24 cellular contexts compared by ENCODE assay signal in genomic region chr10:132650611-132651250, GRCh38.
DNase-seq lines count a peak whose midpoint lies in the region; ATAC-seq and TF ChIP-seq lines count a peak whose summit lies in the region.
"Had no signal": no experiment of that assay in that cellular context is flagged by ENCODE, and none has a peak within 500 bp of the region (broad histone marks: within the 10 kb centered on the region; RNA-seq: fewer than 3 reads in every experiment).

No MANE protein-coding gene starts in this region.

- H4K8ac ChIP-seq in neuronal stem cell (ENCODE audit: low read depth, low read length) = no peak overlapping the region

- no peak overlapping the region for H2BK120ac ChIP-seq in neuronal stem cell (ENCODE audit: low read depth, low read length)

- no peak overlapping the region for H3K4me3 Mint-ChIP-seq in activated naive CD8-positive, alpha-beta T cell treated with anti-CD3 and anti-CD28 coated beads, Interleukin-2, amount 50 U/mL, for 24 hours
- H3K4me3 Mint-ChIP-seq in activated naive CD8-positive, alpha-beta T cell treated with anti-CD3 and anti-CD28 coated beads for 36 hours = no peak overlapping the region
- H3K4me3 Mint-ChIP-seq: B cell; CD8-positive, alpha-beta T cell; HFFc6 had no signal

- H3K36me3 ChIP-seq in neuronal stem cell (replicated peaks in 1 of 2; ENCODE audit: control insufficient read depth in 2 of 2, insufficient read depth in 2 of 2, low read length in 2 of 2) = no peaks in the 10 kb centered on the region
- H3K36me3 ChIP-seq: HAP-1 had no signal

- TF ChIP-seq CTCF in dorsolateral prefrontal cortex (IDR thresholded peaks at IDR 0.05 in 54 of 56, conservative IDR thresholded peaks at IDR 0.05 in 2 of 56; ENCODE audit: low read depth in 1 of 56, partially characterized antibody in 56 of 56) (no peak), foreskin fibroblast (IDR thresholded peaks at IDR 0.05; ENCODE audit: low read depth, low read length) (no peak)

- H3K27ac ChIP-seq in dorsolateral prefrontal cortex (peak overlapping the region in 58 of 59 donors; percentile 61 to 100 (median 96)), neuronal stem cell (replicated peaks; ENCODE audit: low read length) (no peak overlapping the region), substantia nigra (ENCODE audit: low read depth, low read length, poor library complexity, severe bottlenecking) (peak overlapping the region; percentile 93)
- H3K27ac ChIP-seq: 22Rv1, C4-2B, GM23248, HL-60, RWPE1 had no signal

- no peaks in the 10 kb centered on the region for H3K9me3 ChIP-seq in neuronal stem cell (replicated peaks in 1 of 2; ENCODE audit: control insufficient read depth in 2 of 2, insufficient read depth in 1 of 2, low read depth in 1 of 2, low read length in 2 of 2)
- H3K9me3 ChIP-seq: Caco-2, HAP-1 had no signal

- H4K91ac ChIP-seq in neuronal stem cell (ENCODE audit: low read depth, low read length, poor library complexity) = no peak overlapping the region

- H3K27me3 Mint-ChIP-seq in activated naive CD8-positive, alpha-beta T cell treated with anti-CD3 and anti-CD28 coated beads, Interleukin-2, amount 50 U/mL, for 24 hours = no peaks in the 10 kb centered on the region
- H3K27me3 Mint-ChIP-seq in activated naive CD8-positive, alpha-beta T cell treated with anti-CD3 and anti-CD28 coated beads for 36 hours = no peaks in the 10 kb centered on the region
- H3K27me3 Mint-ChIP-seq: B cell had no signal

- peaks cover 2% of the 10 kb centered on the region for H3K36me3 Mint-ChIP-seq in activated naive CD8-positive, alpha-beta T cell treated with anti-CD3 and anti-CD28 coated beads, Interleukin-2, amount 50 U/mL, for 24 hours (ENCODE audit: low read depth)
- no peaks in the 10 kb centered on the region for H3K36me3 Mint-ChIP-seq in activated naive CD8-positive, alpha-beta T cell treated with anti-CD3 and anti-CD28 coated beads for 36 hours

- no peak overlapping the region for H3K4me2 ChIP-seq in neuronal stem cell (ENCODE audit: insufficient read depth, low read length, poor library complexity, severe bottlenecking)

- H3K4ac ChIP-seq in neuronal stem cell (ENCODE audit: low read length) = no peak overlapping the region

- no peaks in the 10 kb centered on the region for H3K27me3 ChIP-seq in dorsolateral prefrontal cortex
- H3K27me3 ChIP-seq in neuronal stem cell (ENCODE audit: control insufficient read depth in 3 of 3, insufficient read depth in 3 of 3, low read depth in 1 of 3, low read length in 3 of 3) = no peaks in the 10 kb centered on the region

- no CpG with 5 or more reads among the region's 20 CpGs for WGBS in neuronal stem cell (ENCODE audit: extremely low coverage in 2 of 2, insufficient read length in 2 of 2, insufficient replicate concordance in 1 of 2), 2 donors

- no peak overlapping the region for H2BK15ac ChIP-seq in neuronal stem cell (ENCODE audit: low read length)

- no peaks in the 10 kb centered on the region for H3K4me1 Mint-ChIP-seq in activated naive CD8-positive, alpha-beta T cell treated with anti-CD3 and anti-CD28 coated beads, Interleukin-2, amount 50 U/mL, for 24 hours
- peaks cover 2% of the 10 kb centered on the region for H3K4me1 Mint-ChIP-seq in activated naive CD8-positive, alpha-beta T cell treated with anti-CD3 and anti-CD28 coated beads for 36 hours

- peak; percentile 20 for ATAC-seq in activated naive CD8-positive, alpha-beta T cell treated with anti-CD3 and anti-CD28 coated beads, Interleukin-2, amount 50 U/mL, for 24 hours
- ATAC-seq: CD8-positive, alpha-beta T cell had no signal

- intact Hi-C loops in dorsolateral prefrontal cortex (cut with DNase I) = loop anchor here in 1 of 2 donors (2.0 kb wide), 1 partner anchor 132 kb away; no protein-coding TSS in a partner anchor

- H3K27ac Mint-ChIP-seq in activated naive CD8-positive, alpha-beta T cell treated with anti-CD3 and anti-CD28 coated beads, Interleukin-2, amount 50 U/mL, for 24 hours = no peak overlapping the region
- H3K27ac Mint-ChIP-seq in activated naive CD8-positive, alpha-beta T cell treated with anti-CD3 and anti-CD28 coated beads for 36 hours = no peak overlapping the region
- H3K27ac Mint-ChIP-seq: B cell; CD8-positive, alpha-beta T cell; HFFc6 had no signal

- no peak overlapping the region for H3K18ac ChIP-seq in neuronal stem cell (ENCODE audit: low read length)

- H3K23ac ChIP-seq in neuronal stem cell (ENCODE audit: low read depth, low read length, poor library complexity) = peak overlapping the region; percentile 25

- H3K4me1 ChIP-seq in neuronal stem cell (ENCODE audit: control insufficient read depth in 2 of 2, insufficient read depth in 1 of 2, low read depth in 1 of 2, low read length in 2 of 2) = peaks cover 5 to 10% of the 10 kb centered on the region in 2 donors
- H3K4me1 ChIP-seq: Caco-2 had no signal

- H2AK5ac ChIP-seq in neuronal stem cell (ENCODE audit: low read depth, low read length) = no peak overlapping the region

- H3K4me3 ChIP-seq in dorsolateral prefrontal cortex (no peak overlapping the region), neuronal stem cell (ENCODE audit: low read length in 2 of 2) (no peak overlapping the region), foreskin fibroblast (ENCODE audit: low read depth in 1 of 2, low read length in 2 of 2) (no peak overlapping the region)
- H3K4me3 ChIP-seq: GM23248, HAP-1 had no signal

- no peak overlapping the region for H3K9ac ChIP-seq in neuronal stem cell (ENCODE audit: low read depth, low read length, poor library complexity)
- H3K9ac ChIP-seq: GM23248 had no signal

- no peak overlapping the region for H2AFZ ChIP-seq in neuronal stem cell (ENCODE audit: low read length)
- H2AFZ ChIP-seq: GM23248 had no signal

- peak overlapping the region; percentile 51 for H3K14ac ChIP-seq in neuronal stem cell (ENCODE audit: low read length)

- no peak overlapping the region for H2BK12ac ChIP-seq in neuronal stem cell (ENCODE audit: low read length)

- H3K79me1 ChIP-seq in neuronal stem cell (ENCODE audit: low read depth, low read length) = peaks cover 5% of the 10 kb centered on the region

- H3K9me3 Mint-ChIP-seq in activated naive CD8-positive, alpha-beta T cell treated with anti-CD3 and anti-CD28 coated beads, Interleukin-2, amount 50 U/mL, for 24 hours = no peaks in the 10 kb centered on the region
- no peaks in the 10 kb centered on the region for H3K9me3 Mint-ChIP-seq in activated naive CD8-positive, alpha-beta T cell treated with anti-CD3 and anti-CD28 coated beads for 36 hours
- H3K9me3 Mint-ChIP-seq: CD8-positive, alpha-beta T cell; HFFc6 had no signal

- DNase-seq in activated naive CD8-positive, alpha-beta T cell treated with anti-CD3 and anti-CD28 coated beads, Interleukin-2, amount 50 U/mL, for 24 hours = no peak
- no peak for DNase-seq in activated naive CD8-positive, alpha-beta T cell treated with anti-CD3 and anti-CD28 coated beads for 36 hours
- DNase-seq in dorsolateral prefrontal cortex (peak in 2 of 10 donors; percentile 40 to 41), neuronal stem cell (ENCODE audit: low spot score) (no peak), substantia nigra (lab: John Stamatoyannopoulos, UW) (no peak), foreskin fibroblast (no peak)
- DNase-seq in activated naive CD4-positive, alpha-beta T cell (lab: John Stamatoyannopoulos, UW) = no peak
- no peak for DNase-seq in activated T-cell treated with anti-CD3 and anti-CD28 coated beads, Interleukin-2, amount 50 U/mL, for 48 hours
- DNase-seq: Caco-2; CD8-positive, alpha-beta T cell; GM23248; HFFc6; NCI-H1048; NCI-H1417; NCI-H1694; NCI-H2029 treated with DMSO at 0.1 percent for 48 hours; NCI-H526 treated with DMSO at 0.1 percent for 48 hours; SHP77 had no signal

- no peak overlapping the region for H2BK5ac ChIP-seq in neuronal stem cell (ENCODE audit: low read length)
